ENCODE assay signal across 13 cellular contexts in the genomic region with DNA sequence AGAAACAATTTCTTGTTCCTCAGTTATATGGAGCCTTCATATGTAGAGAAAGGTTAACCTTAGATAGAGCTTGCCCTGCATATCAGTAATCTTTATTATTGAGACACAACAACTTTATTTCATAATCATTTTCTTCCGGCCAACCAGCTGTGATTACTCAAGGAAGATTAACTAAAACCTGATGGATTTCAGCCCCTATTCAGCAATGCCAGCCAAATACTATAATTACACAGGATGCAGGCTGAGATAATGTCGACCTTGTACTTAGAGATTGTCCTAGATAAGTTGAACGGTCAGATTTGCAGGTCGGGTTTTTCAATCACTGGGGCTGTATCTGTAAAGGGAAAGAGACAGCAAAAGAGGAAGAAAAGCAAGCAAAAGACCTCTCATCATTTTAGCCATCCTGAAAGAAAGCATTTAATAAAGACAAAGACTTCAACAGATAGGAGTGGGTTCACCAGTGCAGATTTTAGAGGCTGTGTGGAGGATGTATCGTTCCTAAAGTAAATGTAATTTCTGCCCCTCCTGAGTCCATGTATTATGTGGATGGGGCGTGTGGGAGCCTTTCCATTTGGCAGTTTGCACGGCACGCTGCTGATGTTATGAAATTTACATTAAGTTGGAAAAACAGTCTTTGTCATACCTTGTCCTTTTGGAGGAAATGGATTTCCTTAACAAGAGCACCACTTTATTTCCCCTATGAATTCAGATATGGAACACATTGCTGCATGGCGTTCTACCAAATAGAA.
A peak's percentile ranks its signal among the peaks of the same experiment; 100 is the strongest.
DNase-seq lines count a peak whose midpoint lies in the region; ATAC-seq and TF ChIP-seq lines count a peak whose summit lies in the region.
"Had no signal": no experiment of that assay in that cellular context is flagged by ENCODE, and none has a peak within 500 bp of the region (broad histone marks: within the 10 kb centered on the region; RNA-seq: fewer than 3 reads in every experiment).

No MANE protein-coding gene starts in this region.

- TF ChIP-seq CTCF in heart left ventricle (IDR thresholded peaks at IDR 0.05) (no peak), psoas muscle (IDR thresholded peaks at IDR 0.05) (no peak)

- H3K27me3 ChIP-seq in heart left ventricle (no peaks in the 10 kb centered on the region), psoas muscle (ENCODE audit: insufficient read depth in 3 of 3, low read length in 2 of 3) (no peaks in the 10 kb centered on the region)
- H3K27me3 ChIP-seq: testis had no signal

- no peaks in the 10 kb centered on the region for H3K9me3 Mint-ChIP-seq in activated T-helper 1 cell treated with anti-CD3 and anti-CD28 coated beads, Interleukin-12 subunit alpha, Interleukin-12 subunit beta, Interleukin-2, Interleukin-4 antibody, amounts not matched to agents 30 ng/mL and 10 ng/mL and 1 ng/mL, durations not matched to agents 14 hours and 24 hours and 36 hours
- H3K9me3 Mint-ChIP-seq: activated CD4-positive, alpha-beta T cell treated with anti-CD3 and anti-CD28 coated beads, Interleukin-2, amount 10 ng/mL, durations not matched to agents 7 days and 5 days had no signal

- H3K27ac Mint-ChIP-seq in activated T-helper 1 cell treated with anti-CD3 and anti-CD28 coated beads, Interleukin-12 subunit alpha, Interleukin-12 subunit beta, Interleukin-2, Interleukin-4 antibody, amounts not matched to agents 30 ng/mL and 10 ng/mL and 1 ng/mL, durations not matched to agents 14 hours and 24 hours and 36 hours, result no peak overlapping the region
- H3K27ac Mint-ChIP-seq: activated CD4-positive, alpha-beta T cell treated with anti-CD3 and anti-CD28 coated beads, Interleukin-2, amount 10 ng/mL, durations not matched to agents 7 days and 5 days had no signal

- 37 to 53% (median 44%) methylated on average over 9 of the region's 9 CpGs for WGBS in heart left ventricle, 4 donors
- 36 to 39% (median 37%) methylated on average over 9 of the region's 9 CpGs for WGBS in psoas muscle, 3 donors

- H3K36me3 ChIP-seq in SK-N-MC (ENCODE audit: insufficient read depth, low read length), result no peaks in the 10 kb centered on the region
- no peaks in the 10 kb centered on the region for H3K36me3 ChIP-seq in heart left ventricle
- H3K36me3 ChIP-seq in psoas muscle (ENCODE audit: insufficient read depth in 1 of 2, low read depth in 1 of 2), result no peaks in the 10 kb centered on the region

- peak; percentile 46 to 82 (median 63) for ATAC-seq in heart left ventricle
- ATAC-seq in psoas muscle, result peak; percentile 18 to 64 (median 40)
- no peak for ATAC-seq in GM19397 (IDR thresholded peaks at IDR 0.05; ENCODE audit: unreplicated experiment)

- H3K4me1 Mint-ChIP-seq in activated T-helper 1 cell treated with anti-CD3 and anti-CD28 coated beads, Interleukin-12 subunit alpha, Interleukin-12 subunit beta, Interleukin-2, Interleukin-4 antibody, amounts not matched to agents 30 ng/mL and 10 ng/mL and 1 ng/mL, durations not matched to agents 14 hours and 24 hours and 36 hours (ENCODE audit: low read depth), result no peaks in the 10 kb centered on the region
- H3K4me1 Mint-ChIP-seq: activated CD4-positive, alpha-beta T cell treated with anti-CD3 and anti-CD28 coated beads, Interleukin-2, amount 10 ng/mL, durations not matched to agents 7 days and 5 days; CD4-positive, CD25-positive, alpha-beta regulatory T cell had no signal

- no peak overlapping the region for H3K4me3 Mint-ChIP-seq in activated T-helper 1 cell treated with anti-CD3 and anti-CD28 coated beads, Interleukin-12 subunit alpha, Interleukin-12 subunit beta, Interleukin-2, Interleukin-4 antibody, amounts not matched to agents 30 ng/mL and 10 ng/mL and 1 ng/mL, durations not matched to agents 14 hours and 24 hours and 36 hours
- H3K4me3 Mint-ChIP-seq: activated CD4-positive, alpha-beta T cell treated with anti-CD3 and anti-CD28 coated beads, Interleukin-2, amount 10 ng/mL, durations not matched to agents 7 days and 5 days; CD4-positive, CD25-positive, alpha-beta regulatory T cell had no signal

- H3K4me1 ChIP-seq in heart left ventricle (peaks cover 0 to 50% (median 21%) of the 10 kb centered on the region in 12 donors), psoas muscle (peaks cover 38% of the 10 kb centered on the region)

- intact Hi-C loops in heart left ventricle (cut with DNase I) (loop anchor here in 1 of 10 donors (10.0 kb wide), 1 partner anchor 172 kb away; no protein-coding TSS in a partner anchor), psoas muscle (cut with DNase I) (loop anchor here in 1 of 2 donors (10.0 kb wide), 1 partner anchor 92 kb away; no protein-coding TSS in a partner anchor), posterior vena cava (cut with DNase I) (loop anchor here in 1 of 2 donors (10.0 kb wide), 1 partner anchor 728 kb away; no protein-coding TSS in a partner anchor)
- intact Hi-C loops in activated T-helper 1 cell treated with anti-CD3 and anti-CD28 coated beads, Interleukin-12 subunit alpha, Interleukin-12 subunit beta, Interleukin-2, Interleukin-4 antibody, amounts not matched to agents 30 ng/mL and 10 ng/mL and 1 ng/mL, durations not matched to agents 14 hours and 24 hours and 36 hours (cut with micrococcal nuclease), result no loop called here

- H3K9ac ChIP-seq in SK-N-MC (ENCODE audit: insufficient read length), result no peak overlapping the region

- H3K27me3 Mint-ChIP-seq in activated T-helper 1 cell treated with anti-CD3 and anti-CD28 coated beads, Interleukin-12 subunit alpha, Interleukin-12 subunit beta, Interleukin-2, Interleukin-4 antibody, amounts not matched to agents 30 ng/mL and 10 ng/mL and 1 ng/mL, durations not matched to agents 14 hours and 24 hours and 36 hours (ENCODE audit: insufficient read depth), result no peaks in the 10 kb centered on the region
- H3K27me3 Mint-ChIP-seq: activated CD4-positive, alpha-beta T cell treated with anti-CD3 and anti-CD28 coated beads, Interleukin-2, amount 10 ng/mL, durations not matched to agents 7 days and 5 days; CD4-positive, CD25-positive, alpha-beta regulatory T cell had no signal

- no peak for TF ChIP-seq POLR2A in heart left ventricle (IDR thresholded peaks at IDR 0.05)

- no peak overlapping the region for H3K27ac ChIP-seq in SK-N-MC
- peak overlapping the region in 11 of 12 donors; percentile 6 to 75 (median 62) for H3K27ac ChIP-seq in heart left ventricle
- H3K27ac ChIP-seq in psoas muscle, result peak overlapping the region; percentile 47

- peak; percentile 46 for DNase-seq in GM03348 (ENCODE audit: low spot score)
- no peak for DNase-seq in SK-N-MC (ENCODE audit: low read depth, low spot score)
- no peak for DNase-seq in heart left ventricle
- no peak for DNase-seq in psoas muscle
- DNase-seq in activated T-helper 1 cell treated with anti-CD3 and anti-CD28 coated beads, Interleukin-12 subunit alpha, Interleukin-12 subunit beta, Interleukin-2, Interleukin-4 antibody, amounts not matched to agents 30 ng/mL and 10 ng/mL and 1 ng/mL, durations not matched to agents 14 hours and 24 hours and 36 hours (ENCODE audit: low spot score), result no peak
- no peak for DNase-seq in posterior vena cava (ENCODE audit: low spot score)
- DNase-seq in activated naive CD4-positive, alpha-beta T cell treated with anti-CD3 and anti-CD28 coated beads, Interleukin-2, amount 50 U/mL, for 16 hours, result no peak
- DNase-seq: activated CD4-positive, alpha-beta T cell treated with anti-CD3 and anti-CD28 coated beads, Interleukin-2, amount 10 ng/mL, durations not matched to agents 7 days and 5 days; CD4-positive, CD25-positive, alpha-beta regulatory T cell; Karpas-422; testis had no signal

- no peaks in the 10 kb centered on the region for H3K36me3 Mint-ChIP-seq in activated T-helper 1 cell treated with anti-CD3 and anti-CD28 coated beads, Interleukin-12 subunit alpha, Interleukin-12 subunit beta, Interleukin-2, Interleukin-4 antibody, amounts not matched to agents 30 ng/mL and 10 ng/mL and 1 ng/mL, durations not matched to agents 14 hours and 24 hours and 36 hours (ENCODE audit: low read depth)
- H3K36me3 Mint-ChIP-seq: CD4-positive, CD25-positive, alpha-beta regulatory T cell had no signal

- H3K9me3 ChIP-seq in SK-N-MC (ENCODE audit: low read depth, low read length) (no peaks in the 10 kb centered on the region), heart left ventricle (no peaks in the 10 kb centered on the region), psoas muscle (no peaks in the 10 kb centered on the region)
- H3K9me3 ChIP-seq: testis had no signal

- H3K4me3 ChIP-seq in SK-N-MC, result peak overlapping the region; percentile 38
- H3K4me3 ChIP-seq in heart left ventricle, result no peak overlapping the region
- peak overlapping the region; percentile 5 for H3K4me3 ChIP-seq in psoas muscle
- H3K4me3 ChIP-seq: coronary artery, testis had no signal

Comparison
In these comparisons a context has a peak if more than half of its experiments do, and no peak if none do; other contexts are left out.
1. H3K4me3 ChIP-seq: peak in SK-N-MC (single experiment) and psoas muscle (single experiment); none in heart left ventricle (0 of 12).